1 cellular context compared by ENCODE assay signal in genomic region chr2:63870679-63871078, GRCh38.
TF ChIP-seq lines count a peak whose summit lies in the region.

No MANE protein-coding gene starts in this region.

TF ChIP-seq in WTC11, 78 proteins besides CTCF, POLR2A, EP300 and RAD21 (continued from another document):
- TF ChIP-seq STAT6 (CRISPR knock-in tag; conservative IDR thresholded peaks at IDR 0.05; ENCODE audit: low read depth), result no peak
- no peak for TF ChIP-seq MYBL2 (CRISPR knock-in tag; IDR thresholded peaks at IDR 0.05)
- TF ChIP-seq PRDM15 (CRISPR knock-in tag; IDR thresholded peaks at IDR 0.05), result no peak
- TF ChIP-seq MXD4 (CRISPR knock-in tag; IDR thresholded peaks at IDR 0.05; ENCODE audit: borderline replicate concordance), result no peak
- no peak for TF ChIP-seq ATF3 (CRISPR knock-in tag; conservative IDR thresholded peaks at IDR 0.05)
- TF ChIP-seq ZBTB21 (CRISPR knock-in tag; IDR thresholded peaks at IDR 0.05; ENCODE audit: borderline replicate concordance), result no peak
- TF ChIP-seq ZNF425 (CRISPR knock-in tag; conservative IDR thresholded peaks at IDR 0.05), result no peak
- TF ChIP-seq ATF1 (CRISPR knock-in tag; IDR thresholded peaks at IDR 0.05), result no peak
